ENCODE assay signal across 14 cellular contexts in the genomic region with DNA sequence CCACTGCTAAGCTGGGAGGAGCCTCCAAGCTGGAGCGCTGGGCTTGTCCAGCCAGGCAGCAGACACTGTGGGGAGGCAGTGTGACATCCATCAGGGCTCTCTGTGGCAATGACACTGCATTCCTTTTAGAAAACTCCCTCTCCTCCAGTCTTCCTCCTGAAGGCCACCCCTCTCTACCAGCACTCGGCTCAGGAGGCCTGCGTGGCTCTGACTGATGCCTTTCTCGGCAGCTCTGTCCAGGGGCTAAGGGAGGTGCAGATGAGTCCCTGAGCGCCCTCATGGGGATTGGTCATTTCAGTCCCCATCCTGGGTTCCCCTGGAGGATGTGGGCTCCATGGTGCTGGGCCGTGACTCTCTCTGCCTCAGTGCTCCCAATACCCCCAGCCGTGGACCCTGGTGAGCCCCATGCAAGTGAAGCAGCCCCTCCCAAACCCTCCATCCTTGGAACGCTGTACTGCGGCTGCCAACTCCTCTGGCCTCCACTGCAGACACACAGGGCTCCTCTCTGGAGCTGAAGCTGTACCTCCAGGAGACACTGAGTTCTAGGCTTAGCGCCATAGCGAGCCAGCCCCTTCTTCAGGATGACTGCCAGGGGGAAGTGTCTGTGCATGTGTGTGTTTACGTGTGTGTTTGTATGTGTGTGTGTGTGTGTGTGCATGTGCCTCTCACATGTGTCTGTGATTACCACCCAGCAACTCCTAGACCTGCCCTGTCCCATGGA.
DNase-seq lines count a peak whose midpoint lies in the region; ATAC-seq, FAIRE-seq and TF ChIP-seq lines count a peak whose summit lies in the region.
"Had no signal": no experiment of that assay in that cellular context is flagged by ENCODE, and none has a peak within 500 bp of the region (broad histone marks: within the 10 kb centered on the region; RNA-seq: fewer than 3 reads in every experiment).

No MANE protein-coding gene starts in this region.

- H3K4me3 ChIP-seq in HepG2 (replicated peaks in 1 of 3; ENCODE audit: insufficient read depth in 1 of 3, low read depth in 2 of 3, low read length in 3 of 3) (no peak overlapping the region), transverse colon (no peak overlapping the region)
- H3K4me3 ChIP-seq: MG63 had no signal

- H3K9ac ChIP-seq in HepG2 (ENCODE audit: insufficient read depth, low read depth, low read length): no peak overlapping the region

- TF ChIP-seq CTCF in HepG2 (CRISPR knock-in tag; IDR thresholded peaks at IDR 0.05): no peak
- TF ChIP-seq CTCF in transverse colon (IDR thresholded peaks at IDR 0.05): no peak

- no peaks in the 10 kb centered on the region for H4K20me1 ChIP-seq in HepG2 (ENCODE audit: insufficient read depth, low read length)

- H3K4me2 ChIP-seq in HepG2 (ENCODE audit: low read depth, low read length): no peak overlapping the region

- H3K36me3 Mint-ChIP-seq in activated T-cell treated with anti-CD3 and anti-CD28 coated beads, Interleukin-2, amount 50 U/mL, for 24 hours (ENCODE audit: low read depth): no peaks in the 10 kb centered on the region
- H3K36me3 Mint-ChIP-seq in activated CD8-positive, alpha-beta memory T cell treated with anti-CD3 and anti-CD28 coated beads, Interleukin-2, amount 10 ng/mL, durations not matched to agents 7 days and 5 days: no peaks in the 10 kb centered on the region

- no peaks in the 10 kb centered on the region for H3K9me3 Mint-ChIP-seq in activated T-cell treated with anti-CD3 and anti-CD28 coated beads, Interleukin-2, amount 50 U/mL, for 24 hours
- no peaks in the 10 kb centered on the region for H3K9me3 Mint-ChIP-seq in activated CD8-positive, alpha-beta memory T cell treated with anti-CD3 and anti-CD28 coated beads, Interleukin-2, amount 10 ng/mL, durations not matched to agents 7 days and 5 days (ENCODE audit: low read depth)

- H3K4me3 Mint-ChIP-seq in activated T-cell treated with anti-CD3 and anti-CD28 coated beads, Interleukin-2, amount 50 U/mL, for 24 hours: no peak overlapping the region
- no peak overlapping the region for H3K4me3 Mint-ChIP-seq in activated CD8-positive, alpha-beta memory T cell treated with anti-CD3 and anti-CD28 coated beads, Interleukin-2, amount 10 ng/mL, durations not matched to agents 7 days and 5 days

- POLR2A ChIA-PET in HepG2 (lab: Yijun Ruan, JAX): no interaction called here

- H3K27ac ChIP-seq in HepG2 (ENCODE audit: extremely low read length, insufficient read depth, low read length) (no peak overlapping the region), transverse colon (no peak overlapping the region)

- FAIRE-seq in HepG2 (lab: Jason Lieb, UNC): no peak
- FAIRE-seq: small intestine had no signal

- in situ Hi-C loops in HepG2 (cut with HindIII; ENCODE audit: extremely low pct_ligation_motif_present, low pct_unique_long_range_greater_than_20kb): no loop called here
- in situ Hi-C loops in transverse colon (cut with MboI; ENCODE audit: low pct_ligation_motif_present in 1 of 4, low pct_unique_long_range_greater_than_20kb in 1 of 4, low sequenced_read_pairs in 3 of 4): no loop called here

- H3K36me3 ChIP-seq in HepG2 (replicated peaks in 1 of 2; ENCODE audit: control insufficient read depth in 1 of 2, insufficient read depth in 2 of 2, low read length in 2 of 2) (no peaks in the 10 kb centered on the region), transverse colon (no peaks in the 10 kb centered on the region)
- H3K36me3 ChIP-seq: BE2C, MG63 had no signal

- no peak for ATAC-seq in activated CD8-positive, alpha-beta memory T cell treated with anti-CD3 and anti-CD28 coated beads, Interleukin-2, amount 10 ng/mL, durations not matched to agents 7 days and 5 days
- ATAC-seq in HepG2 (peak; percentile 15; the same call in 1 of the 3 replicates), HG02763 (IDR thresholded peaks at IDR 0.05; ENCODE audit: unreplicated experiment) (no peak), GM18511 (IDR thresholded peaks at IDR 0.05; ENCODE audit: unreplicated experiment) (no peak)
- ATAC-seq: Panc1 had no signal

- H3K27me3 ChIP-seq in HepG2 (ENCODE audit: control insufficient read depth in 1 of 2, insufficient read depth in 2 of 2, low read length in 2 of 2) (peaks cover 3 to 63% of the 10 kb centered on the region in 2 experiments; a peak in 4 of 5 replicates), transverse colon (peaks cover 9% of the 10 kb centered on the region)
- H3K27me3 ChIP-seq: BE2C, MG63 had no signal

- no peaks in the 10 kb centered on the region for H3K79me2 ChIP-seq in HepG2 (ENCODE audit: insufficient read depth, low read length)

- H3K4me1 ChIP-seq in HepG2 (ENCODE audit: insufficient read depth, low read length): no peaks in the 10 kb centered on the region
- H3K4me1 ChIP-seq in transverse colon: peaks cover 0 to 5% (median 4%) of the 10 kb centered on the region in 4 donors
- H3K4me1 ChIP-seq: BE2C had no signal

- intact Hi-C loops in HepG2 (cut with micrococcal nuclease; ENCODE audit: unreplicated experiment) (no loop called here), transverse colon (cut with DNase I; ENCODE audit: low total_unique reads) (no loop called here)

- WGBS in HepG2 (ENCODE audit: low lambda C conversion rate): 45% methylated on average over 8 of the region's 12 CpGs
- 91 to 93% methylated on average over 5 to 12 of the region's 12 CpGs for WGBS in transverse colon (ENCODE audit: low coverage in 1 of 2), 2 donors

- no TSS peak for BruUV-seq in HepG2 (replicated peaks; lab: Mats Ljungman, UMichigan)

- no peak overlapping the region for H3K27ac Mint-ChIP-seq in activated T-cell treated with anti-CD3 and anti-CD28 coated beads, Interleukin-2, amount 50 U/mL, for 24 hours
- no peak overlapping the region for H3K27ac Mint-ChIP-seq in activated CD8-positive, alpha-beta memory T cell treated with anti-CD3 and anti-CD28 coated beads, Interleukin-2, amount 10 ng/mL, durations not matched to agents 7 days and 5 days

- DNase-seq in activated T-cell treated with anti-CD3 and anti-CD28 coated beads, Interleukin-2, amount 50 U/mL, for 24 hours: peak; percentile 27
- DNase-seq in activated T-cell treated with anti-CD3 and anti-CD28 coated beads for 4 hours (no peak), HepG2 (ENCODE audit: low spot score) (no peak), transverse colon (peak; percentile 4), NCI-H2029 (lab: John Stamatoyannopoulos, UW) (no peak)
- peak; percentile 37 for DNase-seq in activated CD8-positive, alpha-beta memory T cell treated with anti-CD3 and anti-CD28 coated beads, Interleukin-2, amount 10 ng/mL, durations not matched to agents 7 days and 5 days
- DNase-seq: activated gamma-delta T cell treated with Interleukin-2 at 50 U/mL for 16 hours, BE2C, MG63, NCI-H345, small intestine had no signal

- CTCF ChIA-PET in activated CD8-positive, alpha-beta memory T cell treated with anti-CD3 and anti-CD28 coated beads, Interleukin-2, amount 10 ng/mL, durations not matched to agents 7 days and 5 days (lab: Charles Lee): no interaction called here
- CTCF ChIA-PET in HepG2 (lab: Yijun Ruan, JAX; ENCODE audit: low intra/inter-chr PET ratio, low total read pairs): no interaction called here

- H2AFZ ChIP-seq in HepG2 (ENCODE audit: low read length): no peak overlapping the region

- H3K4me1 Mint-ChIP-seq in activated T-cell treated with anti-CD3 and anti-CD28 coated beads, Interleukin-2, amount 50 U/mL, for 24 hours (ENCODE audit: low read depth): peaks cover 16% of the 10 kb centered on the region
- H3K4me1 Mint-ChIP-seq in activated CD8-positive, alpha-beta memory T cell treated with anti-CD3 and anti-CD28 coated beads, Interleukin-2, amount 10 ng/mL, durations not matched to agents 7 days and 5 days: peaks cover 11% of the 10 kb centered on the region

- TF ChIP-seq POLR2A in HepG2 (IDR thresholded peaks at IDR 0.05; ENCODE audit: insufficient read depth in 1 of 2, low read depth in 2 of 2, low read length in 2 of 2) (no peak), transverse colon (IDR thresholded peaks at IDR 0.05) (no peak)

- TF ChIP-seq RAD21 in HepG2 (CRISPR knock-in tag; IDR thresholded peaks at IDR 0.05): no peak

- H3K27me3 Mint-ChIP-seq in activated T-cell treated with anti-CD3 and anti-CD28 coated beads, Interleukin-2, amount 50 U/mL, for 24 hours: peaks cover 34% of the 10 kb centered on the region
- peaks cover 39% of the 10 kb centered on the region for H3K27me3 Mint-ChIP-seq in activated CD8-positive, alpha-beta memory T cell treated with anti-CD3 and anti-CD28 coated beads, Interleukin-2, amount 10 ng/mL, durations not matched to agents 7 days and 5 days

- TF ChIP-seq EP300 in HepG2 (IDR thresholded peaks at IDR 0.05; ENCODE audit: low read depth in 2 of 2, low read length in 2 of 2): no peak
- no peak for TF ChIP-seq EP300 in HepG2 (CRISPR knock-in tag; IDR thresholded peaks at IDR 0.05; ENCODE audit: borderline replicate concordance)
- TF ChIP-seq EP300 in transverse colon (IDR thresholded peaks at IDR 0.05; ENCODE audit: low read depth): no peak

- H3K9me3 ChIP-seq in HepG2 (ENCODE audit: low read length) (no peaks in the 10 kb centered on the region), transverse colon (no peaks in the 10 kb centered on the region)
- H3K9me3 ChIP-seq: BE2C, MG63 had no signal

TF ChIP-seq in HepG2, 621 proteins besides CTCF, POLR2A, EP300 and RAD21:
- TF ChIP-seq ZMAT5 (CRISPR knock-in tag; IDR thresholded peaks at IDR 0.05; ENCODE audit: borderline replicate concordance, low read depth) (no peak), ZNF546 (CRISPR knock-in tag; conservative IDR thresholded peaks at IDR 0.05) (no peak), ZSCAN22 (CRISPR knock-in tag; IDR thresholded peaks at IDR 0.05) (no peak)
- TF ChIP-seq, protein P1, sequence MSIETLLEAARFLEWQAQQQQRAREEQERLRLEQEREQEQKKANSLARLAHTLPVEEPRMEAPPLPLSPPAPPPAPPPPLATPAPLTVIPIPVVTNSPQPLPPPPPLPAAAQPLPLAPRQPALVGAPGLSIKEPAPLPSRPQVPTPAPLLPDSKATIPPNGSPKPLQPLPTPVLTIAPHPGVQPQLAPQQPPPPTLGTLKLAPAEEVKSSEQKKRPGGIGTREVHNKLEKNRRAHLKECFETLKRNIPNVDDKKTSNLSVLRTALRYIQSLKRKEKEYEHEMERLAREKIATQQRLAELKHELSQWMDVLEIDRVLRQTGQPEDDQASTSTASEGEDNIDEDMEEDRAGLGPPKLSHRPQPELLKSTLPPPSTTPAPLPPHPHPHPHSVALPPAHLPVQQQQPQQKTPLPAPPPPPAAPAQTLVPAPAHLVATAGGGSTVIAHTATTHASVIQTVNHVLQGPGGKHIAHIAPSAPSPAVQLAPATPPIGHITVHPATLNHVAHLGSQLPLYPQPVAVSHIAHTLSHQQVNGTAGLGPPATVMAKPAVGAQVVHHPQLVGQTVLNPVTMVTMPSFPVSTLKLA (IDR thresholded peaks at IDR 0.05): peak; percentile 53
TF ChIP-seq in HepG2: peak in this region for 1.

Comparison
In these comparisons a context has a peak if more than half of its experiments do, and no peak if none do; other contexts are left out.
1. DNase-seq: peak in activated T-cell treated with anti-CD3 and anti-CD28 coated beads, Interleukin-2, amount 50 U/mL, for 24 hours (single experiment), activated CD8-positive, alpha-beta memory T cell treated with anti-CD3 and anti-CD28 coated beads, Interleukin-2, amount 10 ng/mL, durations not matched to agents 7 days and 5 days (single experiment) and transverse colon (single experiment); none in activated T-cell treated with anti-CD3 and anti-CD28 coated beads for 4 hours (single experiment), HepG2 (single experiment) and NCI-H2029 (single experiment).